Comparison of ENCODE assay signal across 17 cellular contexts in genomic region chr20:62161347-62161746, GRCh38. TPM values are rescaled to one million over a fixed set of nuclear protein-coding genes. Genes with fewer than 3 reads are reported as not detected.
A peak's percentile ranks its signal among the peaks of the same experiment; 100 is the strongest.
DNase-seq lines count a peak whose midpoint lies in the region; ATAC-seq and TF ChIP-seq lines count a peak whose summit lies in the region.
"Had no signal": no experiment of that assay in that cellular context is flagged by ENCODE, and none has a peak within 500 bp of the region (broad histone marks: within the 10 kb centered on the region; RNA-seq: fewer than 3 reads in every experiment).

No MANE protein-coding gene starts in this region.

- no peak overlapping the region for H3K4me3 ChIP-seq in fibroblast of pulmonary artery (replicated peaks; ENCODE audit: low read depth, low read length)
- H3K4me3 ChIP-seq: skin epidermis had no signal

- peak; percentile 5 for DNase-seq in HCEC 1CT
- peak; percentile 80 for DNase-seq in amniotic epithelial cell (ENCODE audit: low read depth)
- peak; percentile 80 for DNase-seq in fibroblast of pulmonary artery (ENCODE audit: low read depth)
- peak; percentile 62 for DNase-seq in renal cortical epithelial cell (ENCODE audit: low read depth)
- no peak for DNase-seq in NOMO-1 treated with dmso at 0.1 percent for 144 hours (lab: John Stamatoyannopoulos, UW; ENCODE audit: unreplicated experiment)
- DNase-seq: anterior cingulate cortex; DMS79; NCI-H146; nucleus accumbens; stimulated activated naive CD8-positive, alpha-beta T cell treated with anti-CD3 and anti-CD28 coated beads, Interleukin-15, Interleukin-2, amounts not matched to agents 100 U/mL and 50 U/mL, for 24 hours had no signal

- TF ChIP-seq CTCF in fibroblast of pulmonary artery (IDR thresholded peaks at IDR 0.05; ENCODE audit: low read length, missing control alignments): no peak

- no peak for ATAC-seq in HG03521 (IDR thresholded peaks at IDR 0.05; ENCODE audit: unreplicated experiment)
- ATAC-seq in GM21423 (IDR thresholded peaks at IDR 0.05; ENCODE audit: unreplicated experiment): no peak
- ATAC-seq in GM19463 (IDR thresholded peaks at IDR 0.05; ENCODE audit: unreplicated experiment): no peak
- ATAC-seq: activated T-helper 17 cell treated with anti-CD3 and anti-CD28 coated beads, Interleukin-2, amount 50 U/mL, for 72 hours; stimulated activated naive CD8-positive, alpha-beta T cell treated with anti-CD3 and anti-CD28 coated beads, Interleukin-15, Interleukin-2, amounts not matched to agents 100 U/mL and 50 U/mL, for 24 hours had no signal

RNA-seq across cellular contexts. Expression of gene SS18L1, which starts 17.8 kb away (rescaled TPM):
- total RNA-seq in renal cortical epithelial cell: 10.2 and 21.8 TPM in 2 replicates

RNA-seq across cellular contexts. Expression of gene PSMA7, which starts 18.2 kb away (rescaled TPM):
- total RNA-seq in renal cortical epithelial cell: 356 and 449 TPM in 2 replicates

RNA-seq across cellular contexts. Expression of gene MTG2, which starts 21.5 kb away (rescaled TPM):
- total RNA-seq in renal cortical epithelial cell: 21.7 and 25.2 TPM in 2 replicates

RNA-seq across cellular contexts. Expression of gene LSM14B, which starts 39.1 kb away (rescaled TPM):
- 29.7 and 34.7 TPM in 2 replicates for total RNA-seq in renal cortical epithelial cell

RNA-seq across cellular contexts. Expression of gene HRH3, which starts 58.7 kb away (rescaled TPM):
- total RNA-seq in renal cortical epithelial cell: not detected in 2 replicates
- total RNA-seq: activated T-helper 17 cell treated with anti-CD3 and anti-CD28 coated beads, Interleukin-2, amount 50 U/mL, for 72 hours; H4; NCI-H460 had no signal
